ENCODE assay signal across 21 cellular contexts in genomic region chr1:28031173-28031572, GRCh38. TPM values are rescaled to one million over a fixed set of nuclear protein-coding genes. Genes with fewer than 3 reads are reported as not detected.
DNase-seq lines count a peak whose midpoint lies in the region; ATAC-seq and TF ChIP-seq lines count a peak whose summit lies in the region.
"Had no signal": no experiment of that assay in that cellular context is flagged by ENCODE, and none has a peak within 500 bp of the region (broad histone marks: within the 10 kb centered on the region; RNA-seq: fewer than 3 reads in every experiment).

No MANE protein-coding gene starts in this region.

- H3K4me2 ChIP-seq in IMR-90 (ENCODE audit: low read depth, low read length) = no peak overlapping the region
- H3K4me2 ChIP-seq: KMS-11 had no signal

- TF ChIP-seq CTCF in AG10803 (conservative IDR thresholded peaks at IDR 0.05; ENCODE audit: low read length) (no peak), IMR-90 (conservative IDR thresholded peaks at IDR 0.05; ENCODE audit: low read depth, low read length) (no peak), astrocyte of the spinal cord (IDR thresholded peaks at IDR 0.05; ENCODE audit: low read depth, low read length) (no peak)

- TF ChIP-seq POLR2A in IMR-90 (IDR thresholded peaks at IDR 0.05; ENCODE audit: low read depth, low read length) = no peak

- peaks cover 15% of the 10 kb centered on the region for H3K4me1 ChIP-seq in IMR-90 (ENCODE audit: control insufficient read depth, insufficient read depth, low read length)
- H3K4me1 ChIP-seq: parathyroid adenoma, SJCRH30 had no signal

- peaks cover 15 to 37% of the 10 kb centered on the region in 2 experiments for H3K79me1 ChIP-seq in IMR-90 (ENCODE audit: low read depth in 1 of 2, low read length in 2 of 2)

- no peaks in the 10 kb centered on the region; the same call in 1 of the 2 replicates for H3K36me3 ChIP-seq in IMR-90 (ENCODE audit: control insufficient read depth, insufficient read depth, low read length)
- H3K36me3 ChIP-seq: tibial artery had no signal

- peak; percentile 24 for DNase-seq in AG10803 (ENCODE audit: low read depth)
- peak; percentile 27 for DNase-seq in IMR-90
- peak; percentile 10 for DNase-seq in astrocyte of the spinal cord (ENCODE audit: low read depth, low spot score)
- peak; percentile 21 for DNase-seq in kidney tubule cell (ENCODE audit: low spot score)
- no peak for DNase-seq in GOT3 (lab: John Stamatoyannopoulos, UW)
- DNase-seq in DMS79 (lab: John Stamatoyannopoulos, UW) = no peak
- no peak for DNase-seq in SHP77 (lab: John Stamatoyannopoulos, UW)
- no peak for DNase-seq in DMS153 (lab: John Stamatoyannopoulos, UW)
- DNase-seq: activated CD4-positive, alpha-beta T cell treated with anti-CD3 and anti-CD28 coated beads for 48 hours; activated CD8-positive, alpha-beta memory T cell treated with anti-CD3 and anti-CD28 coated beads, Interleukin-2, amount 10 ng/mL, durations not matched to agents 7 days and 5 days; NCI-H1092; NCI-H2029 treated with DMSO at 0.1 percent for 48 hours; SJCRH30; T-helper 1 cell; tibial artery had no signal

- 0 out of 2 replicates have a peak overlapping the region, but pooled peaks have one; percentile 25 for H3K14ac ChIP-seq in IMR-90 (replicated peaks; ENCODE audit: low read depth, low read length)

- no peaks in the 10 kb centered on the region for H4K20me1 ChIP-seq in IMR-90 (ENCODE audit: insufficient read depth, low read length)

- H3K4me3 ChIP-seq in AG10803 (ENCODE audit: low read length) = no peak overlapping the region
- no peak overlapping the region for H3K4me3 ChIP-seq in IMR-90 (ENCODE audit: insufficient read depth, low read depth, low read length)
- no peak overlapping the region for H3K4me3 ChIP-seq in astrocyte of the spinal cord (ENCODE audit: low read depth, low read length)
- H3K4me3 ChIP-seq: coronary artery, HAP-1, SJCRH30, tibial artery had no signal

- POLR2A ChIA-PET in IMR-90 (lab: Charles Lee; ENCODE audit: unreplicated experiment) = no interaction called here

- no peaks in the 10 kb centered on the region for H3K27me3 ChIP-seq in IMR-90 (ENCODE audit: control insufficient read depth, insufficient read depth, low read length)
- H3K27me3 ChIP-seq: SJCRH30, tibial artery had no signal

- BruUV-seq in IMR-90 (replicated peaks; lab: Mats Ljungman, UMichigan) = no TSS peak

- H2BK120ac ChIP-seq in IMR-90 (ENCODE audit: low read depth, low read length) = no peak overlapping the region

- no peaks in the 10 kb centered on the region for H3K9me3 ChIP-seq in IMR-90 (ENCODE audit: control insufficient read depth, insufficient read depth, low read length)
- H3K9me3 ChIP-seq: HAP-1, SJCRH30, tibial artery had no signal

- H3K56ac ChIP-seq in IMR-90 (ENCODE audit: extremely low read depth, insufficient read depth, low read length) = no peak overlapping the region

- H3K9ac ChIP-seq in IMR-90 (ENCODE audit: low read depth, low read length) = no peak overlapping the region
- H3K9ac ChIP-seq: KMS-11, parathyroid adenoma had no signal

- H2AK9ac ChIP-seq in IMR-90 (replicated peaks; ENCODE audit: low read depth, low read length, poor library complexity) = no peak overlapping the region

- no peak overlapping the region for H2BK20ac ChIP-seq in IMR-90 (ENCODE audit: low read depth, low read length)

- H2AK5ac ChIP-seq in IMR-90 (ENCODE audit: low read depth, low read length) = 0 out of 2 replicates have a peak overlapping the region, but pooled peaks have one; percentile 63

- TF ChIP-seq RAD21 in IMR-90 (IDR thresholded peaks at IDR 0.05; ENCODE audit: low read length) = no peak

- H3K9me1 ChIP-seq in IMR-90 (ENCODE audit: insufficient read depth, low read length) = peaks cover 11% of the 10 kb centered on the region

- H2BK5ac ChIP-seq in IMR-90 (ENCODE audit: low read depth, low read length, poor library complexity, severe bottlenecking) = no peak overlapping the region

- H4K5ac ChIP-seq in IMR-90 (ENCODE audit: low read depth, low read length) = no peak overlapping the region

- no peak overlapping the region for H2BK15ac ChIP-seq in IMR-90 (ENCODE audit: low read depth, low read length)

- 0 out of 4 replicates have a peak overlapping the region, but pooled peaks of 1 of the 2 experiments have one; percentile 9 for H4K8ac ChIP-seq in IMR-90 (ENCODE audit: low read depth in 2 of 2, low read length in 2 of 2)

- H4K91ac ChIP-seq in IMR-90 (ENCODE audit: insufficient read depth, low read depth, low read length) = no peak overlapping the region

- no peak overlapping the region for H2AFZ ChIP-seq in IMR-90 (replicated peaks; ENCODE audit: low read length, poor library complexity)
- H2AFZ ChIP-seq: parathyroid adenoma had no signal

- no peak overlapping the region for H3K27ac ChIP-seq in IMR-90 (ENCODE audit: insufficient read depth, low read length)
- H3K27ac ChIP-seq: coronary artery, KMS-11, parathyroid adenoma, SJCRH30, tibial artery had no signal

- H3K18ac ChIP-seq in IMR-90 (ENCODE audit: low read depth, low read length) = no peak overlapping the region

- intact Hi-C loops in IMR-90 (cut with micrococcal nuclease) = no loop called here

- in situ Hi-C loops in IMR-90 (cut with MboI; ENCODE audit: low sequenced_read_pairs) (no loop called here), astrocyte of the spinal cord (cut with HindIII; ENCODE audit: low sequenced_read_pairs) (no loop called here)

- ATAC-seq in IMR-90 (ENCODE audit: low read depth) = no peak
- ATAC-seq: activated CD8-positive, alpha-beta memory T cell treated with anti-CD3 and anti-CD28 coated beads, Interleukin-2, amount 10 ng/mL, durations not matched to agents 7 days and 5 days; activated naive CD4-positive, alpha-beta T cell treated with anti-CD3 and anti-CD28 coated beads, Interleukin-2, amount 50 U/mL, for 72 hours; stimulated activated memory B cell treated with anti-CD40 and anti-IgM and Interleukin-4, amounts not matched to agents 10 μg/mL and 1 μg/mL and 100 μg/mL, for 72 hours had no signal

- H3K23ac ChIP-seq in IMR-90 (ENCODE audit: low read depth, low read length) = peak overlapping the region; percentile 68

- dilution Hi-C loops in IMR-90 (cut with HindIII; ENCODE audit: low sequenced_read_pairs, unreplicated experiment) = no loop called here

- CTCF ChIA-PET in IMR-90 (lab: Yijun Ruan, JAX) = no interaction called here

- H3K4ac ChIP-seq in IMR-90 (ENCODE audit: low read depth, low read length) = no peak overlapping the region

TF ChIP-seq in IMR-90, 13 proteins besides CTCF, POLR2A, EP300 and RAD21:
- TF ChIP-seq MAZ (IDR thresholded peaks at IDR 0.05; ENCODE audit: borderline replicate concordance, low read depth, low read length) (no peak), RCOR1 (IDR thresholded peaks at IDR 0.05; ENCODE audit: insufficient replicate concordance, low read length) (no peak), RFX5 (IDR thresholded peaks at IDR 0.05; ENCODE audit: low read depth, low read length) (no peak), FOS (IDR thresholded peaks at IDR 0.05; ENCODE audit: low read depth, low read length) (no peak), USF2 (IDR thresholded peaks at IDR 0.05; ENCODE audit: low read depth, low read length) (no peak), MAFK (IDR thresholded peaks at IDR 0.05; ENCODE audit: low read depth, low read length) (no peak), NFE2L2 (IDR thresholded peaks at IDR 0.05; ENCODE audit: low read depth, low read length) (no peak), SMC3 (IDR thresholded peaks at IDR 0.05; ENCODE audit: low read depth, low read length) (no peak), BHLHE40 (IDR thresholded peaks at IDR 0.05; ENCODE audit: low read depth, low read length) (no peak), ELK1 (IDR thresholded peaks at IDR 0.05; ENCODE audit: borderline replicate concordance, low read depth, low read length) (no peak), CHD1 (IDR thresholded peaks at IDR 0.05; ENCODE audit: low read depth, low read length) (no peak), MXI1 (IDR thresholded peaks at IDR 0.05; ENCODE audit: borderline replicate concordance, low read depth, low read length) (no peak), CEBPB (IDR thresholded peaks at IDR 0.05; ENCODE audit: low read depth, low read length) (no peak)
TF ChIP-seq in IMR-90: peak in this region for 0.

RNA-seq across cellular contexts. Expression of gene EYA3, which starts 57.2 kb away (rescaled TPM):
- total RNA-seq in IMR-90 (2012; rRNA removed) = 14.4 and 17.6 TPM in 2 replicates
- 7.9 and 9.1 TPM in 2 replicates for polyA plus RNA-seq in IMR-90 (2012; rRNA removed)
- 2.1 and 2.5 TPM in 2 replicates for polyA plus RNA-seq in IMR-90 (2012; cell fraction: cytosol; rRNA removed)
- 4.8 and 20.3 TPM in 2 replicates for polyA plus RNA-seq in IMR-90 (2012; cell fraction: nucleus; rRNA removed; ENCODE audit: low replicate concordance)

Comparison
In these comparisons a context has a peak if more than half of its experiments do, and no peak if none do; other contexts are left out.
1. DNase-seq: peak in AG10803 (single experiment), IMR-90 (single experiment), astrocyte of the spinal cord (single experiment) and kidney tubule cell (single experiment); none in GOT3 (single experiment), DMS79 (single experiment), SHP77 (0 of 2) and DMS153 (single experiment).